Comparison of ENCODE assay signal across 20 cellular contexts in the genomic region with DNA sequence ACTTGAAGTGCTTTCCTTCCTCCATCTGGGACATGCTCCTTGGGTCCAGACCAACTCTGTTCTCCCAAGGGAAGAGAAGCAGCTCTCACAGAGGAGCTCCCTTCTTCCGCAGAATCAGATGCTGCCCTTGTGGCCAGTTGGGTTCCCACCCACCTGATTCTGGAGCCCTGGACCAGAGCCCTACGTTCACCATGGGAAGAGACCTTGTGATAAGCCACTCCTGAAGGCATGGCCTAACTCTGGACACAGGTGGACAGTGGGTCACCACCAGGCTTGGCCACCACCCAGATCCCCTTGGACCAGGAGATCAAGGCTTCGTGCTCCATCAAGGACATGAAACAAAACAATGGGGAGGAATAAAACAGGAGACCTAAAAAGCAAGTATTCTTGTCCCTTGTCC.
"Had no signal": no experiment of that assay in that cellular context is flagged by ENCODE, and none has a peak within 500 bp of the region (broad histone marks: within the 10 kb centered on the region; RNA-seq: fewer than 3 reads in every experiment).

No MANE protein-coding gene starts in this region.

- H3K36me3 Mint-ChIP-seq: immature natural killer cell, natural killer cell, neural progenitor cell, T-cell had no signal

- H3K9me3 Mint-ChIP-seq: immature natural killer cell, natural killer cell, T-cell had no signal

- DNase-seq: activated CD4-positive, alpha-beta T cell treated with anti-CD3 and anti-CD28 coated beads, Interleukin-2, amount 50 U/mL, for 4 hours; activated CD4-positive, CD25-positive, alpha-beta regulatory T cell; activated gamma-delta T cell treated with Interleukin-2 at 50 U/mL for 16 hours; activated naive CD4-positive, alpha-beta T cell treated with anti-CD3 and anti-CD28 coated beads, Interleukin-2, amount 50 U/mL, for 16 hours; cerebellar nuclear complex; colonic mucosa; effector memory CD4-positive, alpha-beta T cell; erythroblast; hypothalamus; immature natural killer cell; mesendoderm; natural killer cell; posterior cingulate gyrus; right cardiac atrium; stimulated activated CD4-positive, alpha-beta T cell treated with anti-CD3 and anti-CD28 coated beads, Interleukin-15, amount 100 ng/mL, for 24 hours; stimulated activated CD4-positive, alpha-beta T cell treated with anti-CD3 and anti-CD28 coated beads, Interleukin-2, amount 100 ng/mL, for 24 hours; stimulated activated naive CD4-positive, alpha-beta T cell; T-cell had no signal

- H3K4me3 Mint-ChIP-seq: activated CD4-positive, alpha-beta T cell treated with anti-CD3 and anti-CD28 coated beads for 36 hours; immature natural killer cell; natural killer cell; neural progenitor cell; T-cell had no signal

- H3K4me1 Mint-ChIP-seq: neural progenitor cell had no signal

- H3K27ac Mint-ChIP-seq: activated CD4-positive, alpha-beta T cell treated with anti-CD3 and anti-CD28 coated beads for 36 hours; immature natural killer cell; natural killer cell; neural progenitor cell had no signal

- ATAC-seq: right cardiac atrium, T-cell had no signal
